ENCODE assay signal across 8 cellular contexts in the genomic region with DNA sequence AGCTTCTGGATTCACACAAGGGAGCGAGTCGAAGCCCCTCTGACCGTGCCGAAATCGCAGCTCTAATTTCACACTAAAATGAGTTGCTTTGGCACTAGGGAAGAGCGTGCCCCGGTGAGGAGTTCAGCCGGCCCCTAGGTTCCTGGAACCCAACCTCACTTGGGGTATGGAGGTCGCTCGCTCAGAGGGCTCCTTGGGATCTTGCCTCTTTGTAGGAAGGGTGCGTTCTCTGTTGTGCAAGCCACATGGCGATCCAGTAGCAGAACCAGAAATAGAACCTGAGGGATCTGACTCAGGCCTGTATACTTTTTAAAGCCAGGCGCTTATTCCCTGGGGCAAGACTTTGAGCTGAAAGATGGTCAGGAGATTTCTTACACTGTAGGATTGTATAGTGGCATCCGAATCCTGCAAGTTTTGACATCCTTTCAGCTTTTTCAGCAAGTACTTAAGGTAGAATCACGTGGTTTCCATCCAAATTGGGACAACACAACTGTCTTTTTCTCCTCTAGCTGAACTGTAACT. TPM values are rescaled to one million over a fixed set of nuclear protein-coding genes. Genes with fewer than 3 reads are reported as not detected.
DNase-seq lines count a peak whose midpoint lies in the region; ATAC-seq and TF ChIP-seq lines count a peak whose summit lies in the region.

No MANE protein-coding gene starts in this region.

- H3K36me3 Mint-ChIP-seq in mesothelial cell of epicardium = no peaks in the 10 kb centered on the region

- H4K20me1 ChIP-seq in mammary epithelial cell (ENCODE audit: insufficient read depth, low read length) = no peaks in the 10 kb centered on the region

- peak overlapping the region; percentile 71 for H3K4me3 ChIP-seq in AG09309 (ENCODE audit: control insufficient read depth, low read depth, low read length)
- peak overlapping the region; percentile 75 for H3K4me3 ChIP-seq in Jurkat, Clone E6-1 (ENCODE audit: low read length)
- peak overlapping the region; percentile 68 to 89 (median 76) for H3K4me3 ChIP-seq in mammary epithelial cell (replicated peaks in 1 of 3; ENCODE audit: insufficient read depth in 1 of 3, low read depth in 2 of 3, low read length in 3 of 3)

- BruUV-seq in mammary epithelial cell (replicated peaks; lab: Mats Ljungman, UMichigan) = no TSS peak

- CTCF ChIA-PET in mammary epithelial cell (lab: Charles Lee; ENCODE audit: low non-redundant PET) = interaction anchor here (0.6 to 0.7 kb wide), 3 partner anchors 13 to 119 kb away, joined by 3 to 9 read pairs (median 3); no protein-coding TSS in a partner anchor

- dilution Hi-C loops in mammary epithelial cell (cut with HindIII; ENCODE audit: low sequenced_read_pairs) = no loop called here

- WGBS in mammary epithelial cell (ENCODE audit: low coverage, missing lambda C conversion rate) = 60% methylated on average over 15 of the region's 15 CpGs

- no peaks in the 10 kb centered on the region for H3K9me3 ChIP-seq in mammary epithelial cell (replicated peaks; ENCODE audit: insufficient read depth, low read length)

- peaks cover 16% of the 10 kb centered on the region for H3K4me1 ChIP-seq in mammary epithelial cell (ENCODE audit: insufficient read depth, low read length)

- H3K9ac ChIP-seq in mammary epithelial cell (ENCODE audit: insufficient read depth, low read length) = no peak overlapping the region

- H3K4me2 ChIP-seq in mammary epithelial cell (ENCODE audit: insufficient read depth, low read depth, low read length) = peak overlapping the region; percentile 91

- no peaks in the 10 kb centered on the region for H3K9me3 Mint-ChIP-seq in mesothelial cell of epicardium

- TF ChIP-seq CTCF in AG09309 (IDR thresholded peaks at IDR 0.05; ENCODE audit: control insufficient read depth, insufficient read depth, low read depth, low read length, missing control alignments) (no peak), mammary epithelial cell (conservative IDR thresholded peaks at IDR 0.05 in 1 of 2, IDR thresholded peaks at IDR 0.05 in 1 of 2; ENCODE audit: extremely low read depth in 1 of 2, insufficient read depth in 1 of 2, low read depth in 1 of 2, low read length in 2 of 2) (no peak), mesothelial cell of epicardium (IDR thresholded peaks at IDR 0.05; ENCODE audit: unreplicated experiment) (no peak)

- H3K4me1 Mint-ChIP-seq in mesothelial cell of epicardium = peaks cover 25% of the 10 kb centered on the region

- in situ Hi-C loops in mammary epithelial cell (cut with MboI; ENCODE audit: low sequenced_read_pairs in 2 of 2) = no loop called here

- peaks cover 26% of the 10 kb centered on the region for H3K79me2 ChIP-seq in mammary epithelial cell (ENCODE audit: insufficient read depth, low read length)

- H3K36me3 ChIP-seq in mammary epithelial cell (ENCODE audit: insufficient read depth, low read length) = no peaks in the 10 kb centered on the region

- DNase-seq in AG09309 (ENCODE audit: low read depth) (no peak), mammary epithelial cell (no peak), mesothelial cell of epicardium (ENCODE audit: low spot score in 2 of 2, unreplicated experiment in 2 of 2) (no peak), NCI-H774 (lab: John Stamatoyannopoulos, UW) (no peak), NCI-H1105 treated with DMSO at 0.1 percent for 48 hours (lab: John Stamatoyannopoulos, UW) (no peak)
- DNase-seq in Jurkat, Clone E6-1 (ENCODE audit: low read depth, low spot score) = no peak

- no peaks in the 10 kb centered on the region for H3K27me3 ChIP-seq in mammary epithelial cell (ENCODE audit: insufficient read depth, low read length)

- intact Hi-C loops in mammary epithelial cell (cut with micrococcal nuclease) = loop anchor here (2.0 kb wide), 1 partner anchor 17 kb away; no protein-coding TSS in a partner anchor

- peak overlapping the region; percentile 93 for H3K27ac Mint-ChIP-seq in mesothelial cell of epicardium

- H3K27me3 Mint-ChIP-seq in mesothelial cell of epicardium (ENCODE audit: low read depth) = no peaks in the 10 kb centered on the region

- no peak for ATAC-seq in HG02763 (IDR thresholded peaks at IDR 0.05; ENCODE audit: unreplicated experiment)
- ATAC-seq in HG03521 (IDR thresholded peaks at IDR 0.05; ENCODE audit: unreplicated experiment) = no peak

- H2AFZ ChIP-seq in mammary epithelial cell (ENCODE audit: low read depth, low read length) = peak overlapping the region; percentile 98

- H3K27ac ChIP-seq in mammary epithelial cell (ENCODE audit: insufficient read depth, low read depth, low read length) = no peak overlapping the region

- peak overlapping the region; percentile 80 for H3K4me3 Mint-ChIP-seq in mesothelial cell of epicardium

RNA-seq across cellular contexts. Expression of a gene that starts 0.9 kb away (rescaled TPM):
- polyA plus RNA-seq in Jurkat, Clone E6-1 (2012; ENCODE audit: insufficient read depth, insufficient read length) = 15.8 TPM
- total RNA-seq in mammary epithelial cell (10 to 100 TPM in 1 of 2 donors, 1 to 10 TPM in 1; 9.5 to 12.5 TPM), mesothelial cell of epicardium (26.8 to 27.8 TPM (median 27.5 TPM) in 3 replicates)
- 2.9 TPM for polyA plus RNA-seq in mammary epithelial cell
- 13.4 TPM for polyA minus RNA-seq in mammary epithelial cell
